Comparison of ENCODE assay signal across 33 cellular contexts in genomic region chr7:90495241-90495640, GRCh38. TPM values are rescaled to one million over a fixed set of nuclear protein-coding genes. Genes with fewer than 3 reads are reported as not detected.
DNase-seq lines count a peak whose midpoint lies in the region; ATAC-seq, FAIRE-seq and TF ChIP-seq lines count a peak whose summit lies in the region.
"Had no signal": no experiment of that assay in that cellular context is flagged by ENCODE, and none has a peak within 500 bp of the region (broad histone marks: within the 10 kb centered on the region; RNA-seq: fewer than 3 reads in every experiment).

No MANE protein-coding gene starts in this region.

- H3K27ac ChIP-seq in left ventricle myocardium inferior (replicated peaks) (no peak overlapping the region), trophoblast cell (ENCODE audit: low read depth, low read length) (no peak overlapping the region)
- H3K27ac ChIP-seq: BLaER1 had no signal

- intact Hi-C loops in left cardiac atrium (cut with DNase I) (no loop called here), left ventricle myocardium inferior (cut with micrococcal nuclease) (no loop called here)

- H3K9ac ChIP-seq in trophoblast cell (ENCODE audit: low read length) = no peak overlapping the region
- H3K9ac ChIP-seq: BLaER1 had no signal

- H3K4me1 ChIP-seq in left ventricle myocardium inferior = no peaks in the 10 kb centered on the region
- no peaks in the 10 kb centered on the region for H3K4me1 ChIP-seq in trophoblast cell (ENCODE audit: control insufficient read depth in 1 of 2, insufficient read depth in 2 of 2, low read length in 2 of 2)
- H3K4me1 ChIP-seq: BE2C, BLaER1 had no signal

- no CpG with 5 or more reads among the region's 1 CpG for WGBS in trophoblast cell (ENCODE audit: extremely low coverage, insufficient coverage, insufficient read length)

- H3K4me2 ChIP-seq in trophoblast cell (ENCODE audit: low read length) = no peak overlapping the region
- H3K4me2 ChIP-seq: BLaER1 had no signal

- H3K4me3 ChIP-seq in left ventricle myocardium inferior (no peak overlapping the region), trophoblast cell (ENCODE audit: low read depth, low read length) (no peak overlapping the region)
- H3K4me3 ChIP-seq: BLaER1, GM12878 had no signal

- H2AK5ac ChIP-seq in trophoblast cell (ENCODE audit: low read length) = no peak overlapping the region

- H3K9me3 ChIP-seq in left ventricle myocardium inferior (replicated peaks) (no peaks in the 10 kb centered on the region), trophoblast cell (ENCODE audit: insufficient read depth, low read depth, low read length) (no peaks in the 10 kb centered on the region)
- H3K9me3 ChIP-seq: BE2C, BLaER1 had no signal

- H4K8ac ChIP-seq in trophoblast cell (ENCODE audit: low read depth, low read length) = no peak overlapping the region

- no peak for DNase-seq in left cardiac atrium
- no peak for DNase-seq in left ventricle myocardium inferior
- peak; percentile 8 for DNase-seq in HuH-7.5 (ENCODE audit: low spot score)
- peak; percentile 59 to 71 for DNase-seq in trophoblast cell
- DNase-seq in urothelium cell line (ENCODE audit: low spot score) = no peak
- DNase-seq: 8988T; ACHN; BE2C; C1 segment of cervical spinal cord; CD4-positive, alpha-beta memory T cell; CD4-positive, CD25-positive, alpha-beta regulatory T cell; CD8-positive, alpha-beta memory T cell; COR-L47; DMS 273 treated with DMSO at 0.1 percent for 48 hours; DMS153; DMS53; DMS79; DND-41; EL; GDM1 had no signal

- no peak overlapping the region for H4K91ac ChIP-seq in trophoblast cell (ENCODE audit: low read depth, low read length)

- H2BK5ac ChIP-seq in trophoblast cell (ENCODE audit: low read depth, low read length, poor library complexity) = no peak overlapping the region

- no peak overlapping the region for H2AFZ ChIP-seq in trophoblast cell (ENCODE audit: insufficient read depth, low read length, poor library complexity)

- no peak overlapping the region for H3K23ac ChIP-seq in trophoblast cell (ENCODE audit: low read length)

- no peaks in the 10 kb centered on the region for H3K27me3 ChIP-seq in left ventricle myocardium inferior (ENCODE audit: low read depth)
- H3K27me3 ChIP-seq in trophoblast cell (ENCODE audit: insufficient read depth, low read length) = no peaks in the 10 kb centered on the region
- H3K27me3 ChIP-seq: BE2C, BLaER1 had no signal

- no peaks in the 10 kb centered on the region for H3K79me2 ChIP-seq in trophoblast cell (ENCODE audit: control insufficient read depth, insufficient read depth, low read length, poor library complexity)

- no peak overlapping the region for H2BK12ac ChIP-seq in trophoblast cell (ENCODE audit: low read length)

- no peak overlapping the region for H3K18ac ChIP-seq in trophoblast cell (ENCODE audit: low read length)

- H3K14ac ChIP-seq in trophoblast cell (ENCODE audit: low read length) = no peak overlapping the region

- peak; percentile 41 to 73 for ATAC-seq in left cardiac atrium
- ATAC-seq in GM18907 (IDR thresholded peaks at IDR 0.05; ENCODE audit: unreplicated experiment) = no peak
- ATAC-seq in HG03025 (IDR thresholded peaks at IDR 0.05; ENCODE audit: low FRiP score, unreplicated experiment) = no peak
- ATAC-seq: GM12878 had no signal

- no peaks in the 10 kb centered on the region for H3K79me1 ChIP-seq in trophoblast cell (ENCODE audit: low read length)

- FAIRE-seq in urothelium cell line (lab: Jason Lieb, UNC) = peak; percentile 88
- FAIRE-seq: A204.1, GM12878, GM12892, GM18507, GM19239 had no signal

- H2BK120ac ChIP-seq in trophoblast cell (ENCODE audit: insufficient read depth, low read length, poor library complexity) = no peak overlapping the region

- H3K4ac ChIP-seq in trophoblast cell (ENCODE audit: low read depth, low read length) = no peak overlapping the region

- H4K12ac ChIP-seq in trophoblast cell (ENCODE audit: low read depth, low read length) = no peak overlapping the region

- H3K36me3 ChIP-seq in left ventricle myocardium inferior (no peaks in the 10 kb centered on the region), trophoblast cell (ENCODE audit: control insufficient read depth in 1 of 2, insufficient read depth in 2 of 2, low read length in 2 of 2) (no peaks in the 10 kb centered on the region)
- H3K36me3 ChIP-seq: BE2C, BLaER1 had no signal

- no peak for TF ChIP-seq CTCF in left ventricle myocardium inferior (IDR thresholded peaks at IDR 0.05; ENCODE audit: borderline replicate concordance)

RNA-seq across cellular contexts. Expression of gene PTTG1IP2, which starts 25.8 kb away (rescaled TPM):
- total RNA-seq in left cardiac atrium = not detected
- total RNA-seq in left ventricle myocardium inferior = not detected
- not detected in 2 replicates for polyA plus RNA-seq in trophoblast cell (2013)
- total RNA-seq: A673; CD4-positive, alpha-beta memory T cell; CD4-positive, CD25-positive, alpha-beta regulatory T cell; CD8-positive, alpha-beta memory T cell; Daoy; G401; GM12878 had no signal
- polyA plus RNA-seq: AG04450; CD14-positive monocyte; CD4-positive, alpha-beta memory T cell; CD4-positive, CD25-positive, alpha-beta regulatory T cell; CD8-positive, alpha-beta memory T cell; GM12878 had no signal

Comparison
In these comparisons a context has a peak if more than half of its experiments do, and no peak if none do; other contexts are left out.
1. ATAC-seq: peak in left cardiac atrium (2 of 2); none in GM18907 (single experiment) and HG03025 (single experiment).
2. DNase-seq: peak in HuH-7.5 (single experiment) and trophoblast cell (2 of 2); none in left cardiac atrium (single experiment), left ventricle myocardium inferior (single experiment) and urothelium cell line (single experiment).